ENCODE assay signal across 12 cellular contexts in the genomic region with DNA sequence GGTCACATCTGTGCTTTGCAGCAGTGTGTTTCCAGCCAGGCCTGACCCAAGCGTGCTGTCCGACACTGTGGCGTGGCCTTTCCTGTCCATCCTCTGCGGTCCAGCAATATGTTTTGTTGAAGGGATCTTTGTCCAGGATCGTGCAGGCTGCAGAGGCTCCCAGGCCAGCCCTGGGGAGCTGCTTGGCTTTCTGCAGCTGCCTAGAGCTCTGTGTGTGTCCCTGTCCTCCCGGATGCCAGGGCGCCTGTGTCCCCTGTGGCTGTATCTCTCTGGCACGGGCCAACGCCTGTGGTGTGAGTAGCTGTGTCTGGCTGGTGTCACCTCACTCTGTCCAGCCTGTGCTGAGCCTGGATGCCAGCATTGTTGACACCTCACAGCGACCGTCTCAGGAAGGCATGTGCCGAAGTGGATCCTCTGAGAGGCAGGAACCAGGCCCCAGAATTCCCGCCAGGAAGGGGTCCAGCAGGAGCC.
DNase-seq lines count a peak whose midpoint lies in the region; ATAC-seq, FAIRE-seq and TF ChIP-seq lines count a peak whose summit lies in the region.
"Had no signal": no experiment of that assay in that cellular context is flagged by ENCODE, and none has a peak within 500 bp of the region (broad histone marks: within the 10 kb centered on the region; RNA-seq: fewer than 3 reads in every experiment).

No MANE protein-coding gene starts in this region.

- H3K27me3 ChIP-seq in right lobe of liver (no peaks in the 10 kb centered on the region), HepG2 (ENCODE audit: control insufficient read depth in 1 of 2, insufficient read depth in 2 of 2, low read length in 2 of 2) (no peaks in the 10 kb centered on the region), MG63 (no peaks in the 10 kb centered on the region)

- H4K20me1 ChIP-seq in HepG2 (ENCODE audit: insufficient read depth, low read length): no peaks in the 10 kb centered on the region

- no peak overlapping the region for H3K9ac ChIP-seq in HepG2 (ENCODE audit: insufficient read depth, low read depth, low read length)

- peaks cover 0 to 3% (median 0%) of the 10 kb centered on the region in 4 donors for H3K4me1 ChIP-seq in right lobe of liver
- H3K4me1 ChIP-seq in HepG2 (ENCODE audit: insufficient read depth, low read length): no peaks in the 10 kb centered on the region
- H3K4me1 ChIP-seq: A549 had no signal

- intact Hi-C loops in right lobe of liver (cut with DNase I) (loop anchor here (5.0 to 10.0 kb wide), 2 partner anchors 170 to 247 kb away; no protein-coding TSS in a partner anchor), HepG2 (cut with micrococcal nuclease; ENCODE audit: unreplicated experiment) (no loop called here), left colon (cut with DNase I, micrococcal nuclease) (loop anchor here (10.0 kb wide), 3 partner anchors 97 to 237 kb away; a partner anchor contains a TSS)

- H3K27ac ChIP-seq in right lobe of liver (peak overlapping the region; percentile 4 to 24 (median 22)), HepG2 (ENCODE audit: extremely low read length, insufficient read depth, low read length) (no peak overlapping the region)
- H3K27ac ChIP-seq: A549 had no signal

- no peak overlapping the region for H2AFZ ChIP-seq in HepG2 (ENCODE audit: low read length)

- no peak overlapping the region for H3K4me3 ChIP-seq in right lobe of liver
- H3K4me3 ChIP-seq in HepG2 (replicated peaks in 1 of 3; ENCODE audit: insufficient read depth in 1 of 3, low read depth in 2 of 3, low read length in 3 of 3): no peak overlapping the region
- no peak overlapping the region for H3K4me3 ChIP-seq in MG63
- H3K4me3 ChIP-seq: A549 had no signal

- DNase-seq in right lobe of liver (peak in 2 of 3 donors; percentile 42 to 51), HepG2 (ENCODE audit: low spot score) (no peak), left colon (peak; percentile 9 to 23), retina (peak; percentile 26), NCI-H1105 treated with DMSO at 0.1 percent for 48 hours (lab: John Stamatoyannopoulos, UW) (no peak), GDM1 (lab: John Stamatoyannopoulos, UW) (no peak), MG63 (no peak)
- DNase-seq: activated CD4-positive, alpha-beta T cell treated with anti-CD3 and anti-CD28 coated beads for 36 hours; MM.1S; NCI-H2171 had no signal

- ATAC-seq in right lobe of liver (peak in 2 of 4 donors; percentile 6 to 9), HepG2 (no peak; the same call in 2 of the 3 replicates), left colon (no peak), HG02973 (IDR thresholded peaks at IDR 0.05; ENCODE audit: unreplicated experiment) (no peak)
- ATAC-seq: A549; activated CD4-positive, alpha-beta T cell treated with anti-CD3 and anti-CD28 coated beads for 36 hours had no signal

- H3K9me3 ChIP-seq in right lobe of liver: no peaks in the 10 kb centered on the region
- H3K9me3 ChIP-seq in HepG2 (ENCODE audit: low read length): no peaks in the 10 kb centered on the region
- no peaks in the 10 kb centered on the region for H3K9me3 ChIP-seq in MG63
- H3K9me3 ChIP-seq: A549 had no signal

- POLR2A ChIA-PET in HepG2 (lab: Yijun Ruan, JAX): no interaction called here

- TF ChIP-seq POLR2A in right lobe of liver (IDR thresholded peaks at IDR 0.05) (no peak), HepG2 (IDR thresholded peaks at IDR 0.05; ENCODE audit: insufficient read depth in 1 of 2, low read depth in 2 of 2, low read length in 2 of 2) (no peak)

- no peak overlapping the region for H3K4me2 ChIP-seq in HepG2 (ENCODE audit: low read depth, low read length)
- H3K4me2 ChIP-seq: A549 had no signal

- no CpG with 5 or more reads among the region's 13 CpGs for WGBS in right lobe of liver (ENCODE audit: insufficient coverage, low coverage, low lambda C conversion rate, missing lambda C conversion rate)
- 100% methylated on average over 4 of the region's 13 CpGs for WGBS in HepG2 (ENCODE audit: low lambda C conversion rate)

- in situ Hi-C loops in HepG2 (cut with HindIII; ENCODE audit: extremely low pct_ligation_motif_present, low pct_unique_long_range_greater_than_20kb): loop anchor here (5.0 to 10.0 kb wide), 2 partner anchors 170 to 247 kb away; no protein-coding TSS in a partner anchor

- TF ChIP-seq RAD21 in HepG2 (CRISPR knock-in tag; IDR thresholded peaks at IDR 0.05): no peak

- FAIRE-seq in HepG2 (lab: Jason Lieb, UNC): no peak
- FAIRE-seq: A549 had no signal

- BruUV-seq in HepG2 (replicated peaks; lab: Mats Ljungman, UMichigan): no TSS peak

- no peak for TF ChIP-seq EP300 in HepG2 (IDR thresholded peaks at IDR 0.05; ENCODE audit: low read depth in 2 of 2, low read length in 2 of 2)
- no peak for TF ChIP-seq EP300 in HepG2 (CRISPR knock-in tag; IDR thresholded peaks at IDR 0.05; ENCODE audit: borderline replicate concordance)

- H3K79me2 ChIP-seq in HepG2 (ENCODE audit: insufficient read depth, low read length): no peaks in the 10 kb centered on the region

- no peak for TF ChIP-seq CTCF in right lobe of liver (IDR thresholded peaks at IDR 0.05)
- no peak for TF ChIP-seq CTCF in HepG2 (CRISPR knock-in tag; IDR thresholded peaks at IDR 0.05)

- CTCF ChIA-PET in HepG2 (lab: Yijun Ruan, JAX; ENCODE audit: low intra/inter-chr PET ratio, low total read pairs): no interaction called here

- H3K36me3 ChIP-seq in right lobe of liver (no peaks in the 10 kb centered on the region), HepG2 (replicated peaks in 1 of 2; ENCODE audit: control insufficient read depth in 1 of 2, insufficient read depth in 2 of 2, low read length in 2 of 2) (no peaks in the 10 kb centered on the region), MG63 (no peaks in the 10 kb centered on the region)

TF ChIP-seq in HepG2, 621 proteins besides CTCF, POLR2A, EP300 and RAD21 (continues in another document):
- no peak for TF ChIP-seq HMG20A (CRISPR knock-in tag; IDR thresholded peaks at IDR 0.05; ENCODE audit: borderline replicate concordance)
- no peak for TF ChIP-seq ZEB1 (IDR thresholded peaks at IDR 0.05; ENCODE audit: insufficient replicate concordance, low read depth)
- TF ChIP-seq PTBP1 (IDR thresholded peaks at IDR 0.05; ENCODE audit: low read depth, low read length, poor library complexity, severe bottlenecking): no peak
- TF ChIP-seq, protein P1, sequence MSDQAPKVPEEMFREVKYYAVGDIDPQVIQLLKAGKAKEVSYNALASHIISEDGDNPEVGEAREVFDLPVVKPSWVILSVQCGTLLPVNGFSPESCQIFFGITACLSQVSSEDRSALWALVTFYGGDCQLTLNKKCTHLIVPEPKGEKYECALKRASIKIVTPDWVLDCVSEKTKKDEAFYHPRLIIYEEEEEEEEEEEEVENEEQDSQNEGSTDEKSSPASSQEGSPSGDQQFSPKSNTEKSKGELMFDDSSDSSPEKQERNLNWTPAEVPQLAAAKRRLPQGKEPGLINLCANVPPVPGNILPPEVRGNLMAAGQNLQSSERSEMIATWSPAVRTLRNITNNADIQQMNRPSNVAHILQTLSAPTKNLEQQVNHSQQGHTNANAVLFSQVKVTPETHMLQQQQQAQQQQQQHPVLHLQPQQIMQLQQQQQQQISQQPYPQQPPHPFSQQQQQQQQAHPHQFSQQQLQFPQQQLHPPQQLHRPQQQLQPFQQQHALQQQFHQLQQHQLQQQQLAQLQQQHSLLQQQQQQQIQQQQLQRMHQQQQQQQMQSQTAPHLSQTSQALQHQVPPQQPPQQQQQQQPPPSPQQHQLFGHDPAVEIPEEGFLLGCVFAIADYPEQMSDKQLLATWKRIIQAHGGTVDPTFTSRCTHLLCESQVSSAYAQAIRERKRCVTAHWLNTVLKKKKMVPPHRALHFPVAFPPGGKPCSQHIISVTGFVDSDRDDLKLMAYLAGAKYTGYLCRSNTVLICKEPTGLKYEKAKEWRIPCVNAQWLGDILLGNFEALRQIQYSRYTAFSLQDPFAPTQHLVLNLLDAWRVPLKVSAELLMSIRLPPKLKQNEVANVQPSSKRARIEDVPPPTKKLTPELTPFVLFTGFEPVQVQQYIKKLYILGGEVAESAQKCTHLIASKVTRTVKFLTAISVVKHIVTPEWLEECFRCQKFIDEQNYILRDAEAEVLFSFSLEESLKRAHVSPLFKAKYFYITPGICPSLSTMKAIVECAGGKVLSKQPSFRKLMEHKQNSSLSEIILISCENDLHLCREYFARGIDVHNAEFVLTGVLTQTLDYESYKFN (CRISPR knock-in tag; conservative IDR thresholded peaks at IDR 0.05): no peak
- TF ChIP-seq, protein P2, sequence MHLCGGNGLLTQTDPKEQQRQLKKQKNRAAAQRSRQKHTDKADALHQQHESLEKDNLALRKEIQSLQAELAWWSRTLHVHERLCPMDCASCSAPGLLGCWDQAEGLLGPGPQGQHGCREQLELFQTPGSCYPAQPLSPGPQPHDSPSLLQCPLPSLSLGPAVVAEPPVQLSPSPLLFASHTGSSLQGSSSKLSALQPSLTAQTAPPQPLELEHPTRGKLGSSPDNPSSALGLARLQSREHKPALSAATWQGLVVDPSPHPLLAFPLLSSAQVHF (CRISPR knock-in tag; IDR thresholded peaks at IDR 0.05): no peak
- no peak for TF ChIP-seq ZNF577 (CRISPR knock-in tag; IDR thresholded peaks at IDR 0.05; ENCODE audit: borderline replicate concordance, low read depth)
- TF ChIP-seq SMC3 (IDR thresholded peaks at IDR 0.05; ENCODE audit: low read length): no peak
- no peak for TF ChIP-seq HDAC6 (IDR thresholded peaks at IDR 0.05; ENCODE audit: low read depth, low read length)
- no peak for TF ChIP-seq SMAD1 (CRISPR knock-in tag; IDR thresholded peaks at IDR 0.05; ENCODE audit: borderline replicate concordance, low read depth)
- no peak for TF ChIP-seq HDAC1 (CRISPR knock-in tag; IDR thresholded peaks at IDR 0.05)
- TF ChIP-seq ZBTB21 (CRISPR knock-in tag; IDR thresholded peaks at IDR 0.05): no peak
- TF ChIP-seq, protein P3, sequence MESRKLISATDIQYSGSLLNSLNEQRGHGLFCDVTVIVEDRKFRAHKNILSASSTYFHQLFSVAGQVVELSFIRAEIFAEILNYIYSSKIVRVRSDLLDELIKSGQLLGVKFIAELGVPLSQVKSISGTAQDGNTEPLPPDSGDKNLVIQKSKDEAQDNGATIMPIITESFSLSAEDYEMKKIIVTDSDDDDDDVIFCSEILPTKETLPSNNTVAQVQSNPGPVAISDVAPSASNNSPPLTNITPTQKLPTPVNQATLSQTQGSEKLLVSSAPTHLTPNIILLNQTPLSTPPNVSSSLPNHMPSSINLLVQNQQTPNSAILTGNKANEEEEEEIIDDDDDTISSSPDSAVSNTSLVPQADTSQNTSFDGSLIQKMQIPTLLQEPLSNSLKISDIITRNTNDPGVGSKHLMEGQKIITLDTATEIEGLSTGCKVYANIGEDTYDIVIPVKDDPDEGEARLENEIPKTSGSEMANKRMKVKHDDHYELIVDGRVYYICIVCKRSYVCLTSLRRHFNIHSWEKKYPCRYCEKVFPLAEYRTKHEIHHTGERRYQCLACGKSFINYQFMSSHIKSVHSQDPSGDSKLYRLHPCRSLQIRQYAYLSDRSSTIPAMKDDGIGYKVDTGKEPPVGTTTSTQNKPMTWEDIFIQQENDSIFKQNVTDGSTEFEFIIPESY (CRISPR knock-in tag; IDR thresholded peaks at IDR 0.05): no peak
- no peak for TF ChIP-seq ZNF530 (CRISPR knock-in tag; IDR thresholded peaks at IDR 0.05; ENCODE audit: low read depth)
- TF ChIP-seq PLRG1 (conservative IDR thresholded peaks at IDR 0.05): no peak
- TF ChIP-seq SKI (IDR thresholded peaks at IDR 0.05; ENCODE audit: partially characterized antibody): no peak

Comparison
In these comparisons a context has a peak if more than half of its experiments do, and no peak if none do; other contexts are left out.
1. DNase-seq: peak in right lobe of liver (2 of 3), left colon (2 of 2) and retina (single experiment); none in HepG2 (single experiment), NCI-H1105 treated with DMSO at 0.1 percent for 48 hours (single experiment), GDM1 (single experiment) and MG63 (single experiment).